In the genomic region with DNA sequence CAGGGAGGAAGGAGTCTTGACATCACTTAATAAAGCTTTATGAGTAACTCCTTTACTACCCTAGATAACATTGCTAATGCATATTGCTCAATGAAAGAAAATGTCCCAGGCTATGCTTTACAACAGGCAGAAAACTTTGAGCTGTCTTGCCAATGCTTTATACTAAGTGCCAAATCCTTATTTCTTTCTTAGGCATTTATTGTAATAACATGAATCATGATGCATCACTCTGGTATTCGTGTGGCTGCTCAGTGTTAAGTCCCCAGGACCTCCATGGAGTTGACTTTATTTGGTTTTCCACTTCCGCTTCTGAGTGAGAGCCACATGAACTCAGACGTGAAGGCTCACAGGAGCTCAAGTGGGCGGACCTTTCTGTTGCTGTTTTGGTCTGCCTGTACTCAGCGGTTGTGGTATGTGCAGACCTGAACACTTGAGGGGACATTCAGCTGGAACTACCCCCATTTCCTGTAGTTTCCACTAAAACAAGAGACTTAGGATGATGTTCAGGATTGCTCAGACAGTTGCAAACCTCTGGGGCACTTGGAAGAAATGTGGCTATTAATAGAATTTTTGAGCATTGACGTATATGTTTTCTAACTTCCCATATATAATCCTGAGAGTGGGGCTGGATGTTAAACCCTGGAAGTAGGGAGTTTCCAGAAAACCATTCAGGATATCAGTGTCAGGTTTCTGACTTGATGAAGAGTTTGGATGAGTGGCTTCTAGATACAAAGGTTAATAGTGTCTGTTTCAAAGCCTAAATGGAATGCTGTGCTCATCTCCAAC, we compare ENCODE assay signal across 9 cellular contexts.
DNase-seq lines count a peak whose midpoint lies in the region; ATAC-seq and TF ChIP-seq lines count a peak whose summit lies in the region.
"Had no signal": no experiment of that assay in that cellular context is flagged by ENCODE, and none has a peak within 500 bp of the region (broad histone marks: within the 10 kb centered on the region; RNA-seq: fewer than 3 reads in every experiment).

No MANE protein-coding gene starts in this region.

- intact Hi-C loops in HCT116 (cut with micrococcal nuclease) (loop anchor here (1.0 to 10.0 kb wide), 5 partner anchors 65 to 224 kb away; no protein-coding TSS in a partner anchor), right cardiac atrium (cut with DNase I) (no loop called here), tibial artery (cut with DNase I; ENCODE audit: low total_unique reads) (no loop called here)

- no peaks in the 10 kb centered on the region for H3K9me2 ChIP-seq in HCT116 (ENCODE audit: insufficient read depth)

- peaks cover 60 to 68% of the 10 kb centered on the region in 2 experiments for H3K4me1 ChIP-seq in HCT116 (ENCODE audit: control insufficient read depth in 1 of 2, insufficient read depth in 2 of 2, low read length in 2 of 2)
- H3K4me1 ChIP-seq in right cardiac atrium (ENCODE audit: control insufficient read depth, insufficient read depth, low read length): no peaks in the 10 kb centered on the region
- peaks cover 0 to 48% (median 23%) of the 10 kb centered on the region in 4 donors for H3K4me1 ChIP-seq in tibial artery

- H3K36me3 ChIP-seq in HCT116 (ENCODE audit: control insufficient read depth in 1 of 2, insufficient read depth in 2 of 2, low read length in 2 of 2): peaks cover 0 to 23% of the 10 kb centered on the region in 2 experiments; a peak in 2 of 4 replicates
- H3K36me3 ChIP-seq in tibial artery: no peaks in the 10 kb centered on the region

- H3K27me3 ChIP-seq in HCT116 (ENCODE audit: insufficient read depth, low read length) (no peaks in the 10 kb centered on the region), right cardiac atrium (ENCODE audit: control insufficient read depth, insufficient read depth) (no peaks in the 10 kb centered on the region), tibial artery (no peaks in the 10 kb centered on the region)

- POLR2A ChIA-PET in HCT116 (lab: Charles Lee): interaction anchor here (0.8 to 1.7 kb wide), 20 partner anchors 9 to 287 kb away, joined by 3 to 13 read pairs (median 4); a partner anchor contains a TSS

- H3K4me3 ChIP-seq in HCT116 (replicated peaks in 1 of 2; ENCODE audit: low read depth in 1 of 2, low read length in 2 of 2) (no peak overlapping the region), right cardiac atrium (ENCODE audit: low read length) (no peak overlapping the region), tibial artery (no peak overlapping the region)

- H3K27ac ChIP-seq in HCT116 (ENCODE audit: low read depth, low read length) (peak overlapping the region; percentile 99), right cardiac atrium (ENCODE audit: low read length) (no peak overlapping the region), tibial artery (peak overlapping the region; percentile 38 to 48)

- no peak for TF ChIP-seq CTCF in HCT116 (IDR thresholded peaks at IDR 0.05 in 2 of 3, conservative IDR thresholded peaks at IDR 0.05 in 1 of 3; ENCODE audit: borderline replicate concordance in 1 of 3, insufficient read depth in 1 of 3, low read depth in 2 of 3, low read length in 2 of 3)
- TF ChIP-seq CTCF in tibial artery (IDR thresholded peaks at IDR 0.05): no peak

- CTCF ChIA-PET in HCT116 (lab: Charles Lee): interaction anchor here (1.2 kb wide), 2 partner anchors 20 to 230 kb away, joined by 5 read pairs; no protein-coding TSS in a partner anchor

- peaks cover 13% of the 10 kb centered on the region; the same call in 1 of the 2 replicates for H3K79me2 ChIP-seq in HCT116 (ENCODE audit: insufficient read depth, low read length)

- 30% methylated on average over 6 of the region's 6 CpGs for WGBS in right cardiac atrium

- H2AFZ ChIP-seq in HCT116 (ENCODE audit: low read depth, low read length, poor library complexity, severe bottlenecking): no peak overlapping the region

- TF ChIP-seq POLR2A in HCT116 (IDR thresholded peaks at IDR 0.05; ENCODE audit: borderline replicate concordance, extremely low read depth, insufficient read depth, insufficient read length): no peak

- RAD21 ChIA-PET in HCT116 (lab: Charles Lee; ENCODE audit: low non-redundant PET in 1 of 2, low total read pairs in 2 of 2, uncharacterized antibody in 2 of 2, unreplicated experiment in 2 of 2): interaction anchor here (0.8 to 1.3 kb wide), 5 partner anchors 19 to 107 kb away, joined by 3 to 9 read pairs (median 4); no protein-coding TSS in a partner anchor

- DNase-seq in HCT116 (ENCODE audit: low read depth, low spot score) (peak; percentile 100), amniotic stem cell (lab: John Stamatoyannopoulos, UW) (peak; percentile 98), right cardiac atrium (no peak), tibial artery (peak; percentile 32 to 76), HuH-7 (ENCODE audit: low spot score) (no peak), NCI-H1436 (lab: John Stamatoyannopoulos, UW) (no peak), NCI-H146 (lab: John Stamatoyannopoulos, UW) (no peak), GM19240 (ENCODE audit: insufficient read length, low spot score) (no peak)
- DNase-seq: NCI-H1092 treated with DMSO at 0.1 percent for 48 hours had no signal

- peak; percentile 74 for ATAC-seq in HCT116
- ATAC-seq in right cardiac atrium: peak; percentile 65 to 71

- peak overlapping the region; percentile 58 for H3K4me2 ChIP-seq in HCT116 (ENCODE audit: low read length)

- BruUV-seq in HCT116 (replicated peaks; lab: Mats Ljungman, UMichigan): no TSS peak

- H4K20me1 ChIP-seq in HCT116 (ENCODE audit: insufficient read depth): no peaks in the 10 kb centered on the region

- TF ChIP-seq RAD21 in HCT116 (IDR thresholded peaks at IDR 0.05; ENCODE audit: low read depth): no peak

- H3K9me3 ChIP-seq in HCT116 (ENCODE audit: control insufficient read depth in 1 of 2, insufficient read depth in 1 of 2, low read depth in 1 of 2, low read length in 2 of 2) (peaks cover 8 to 19% of the 10 kb centered on the region in 2 experiments; a peak in 2 of 4 replicates), right cardiac atrium (ENCODE audit: control insufficient read depth, low read length) (peaks cover 2% of the 10 kb centered on the region), tibial artery (peaks cover 0 to 18% (median 0%) of the 10 kb centered on the region in 3 donors)

- peak overlapping the region; percentile 71 for H3K9ac ChIP-seq in HCT116 (ENCODE audit: low read length)

TF ChIP-seq in HCT116, 20 proteins besides CTCF, POLR2A, EP300 and RAD21:
- TF ChIP-seq EZH2phosphoT487 (IDR thresholded peaks at IDR 0.05; ENCODE audit: borderline replicate concordance): no peak
- TF ChIP-seq EGR1 (IDR thresholded peaks at IDR 0.05; ENCODE audit: low read depth): no peak
- TF ChIP-seq SRF (IDR thresholded peaks at IDR 0.05; ENCODE audit: low read depth): no peak
- peak; percentile 65 for TF ChIP-seq POLR2AphosphoS5 (IDR thresholded peaks at IDR 0.05; ENCODE audit: low read depth, low read length)
- no peak for TF ChIP-seq EZH2 (IDR thresholded peaks at IDR 0.05)
- TF ChIP-seq YY1 (IDR thresholded peaks at IDR 0.05; ENCODE audit: extremely low read depth, insufficient replicate concordance, low read depth, low read length): peak; percentile 53
- no peak for TF ChIP-seq FOSL1 (IDR thresholded peaks at IDR 0.05; ENCODE audit: low read depth)
- TF ChIP-seq CEBPB (IDR thresholded peaks at IDR 0.05; ENCODE audit: low read depth): no peak
- no peak for TF ChIP-seq ZFX (IDR thresholded peaks at IDR 0.05)
- TF ChIP-seq TCF7L2 (IDR thresholded peaks at IDR 0.05; ENCODE audit: borderline replicate concordance, extremely low read depth, insufficient read depth, insufficient read length): peak; percentile 93

Comparison
In these comparisons a context has a peak if more than half of its experiments do, and no peak if none do; other contexts are left out.
1. DNase-seq: peak in HCT116 (single experiment), amniotic stem cell (single experiment) and tibial artery (2 of 2); none in right cardiac atrium (0 of 3), HuH-7 (single experiment), NCI-H1436 (single experiment), NCI-H146 (single experiment) and GM19240 (single experiment).